ENCODE assay signal across 9 cellular contexts in the genomic region with DNA sequence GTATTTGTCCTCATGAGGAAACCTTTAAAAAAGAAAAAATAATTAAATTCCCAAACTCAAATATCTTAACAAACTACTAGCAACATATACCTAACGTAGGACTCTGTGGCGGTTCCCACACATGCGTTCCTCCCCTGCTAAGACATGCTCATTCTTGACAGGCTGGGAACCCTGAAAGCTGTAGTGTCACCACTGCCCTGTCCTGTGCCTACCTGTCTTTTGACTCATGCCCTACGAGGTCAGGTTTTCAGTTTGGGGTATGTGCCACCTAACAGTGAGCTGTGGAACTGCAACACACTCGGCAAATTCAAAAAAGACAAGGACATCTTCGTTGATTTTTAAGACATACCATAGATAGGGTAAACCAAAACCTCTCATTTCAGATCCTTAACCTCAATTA. TPM values are rescaled to one million over a fixed set of nuclear protein-coding genes. Genes with fewer than 3 reads are reported as not detected.
DNase-seq lines count a peak whose midpoint lies in the region; ATAC-seq and TF ChIP-seq lines count a peak whose summit lies in the region.
"Had no signal": no experiment of that assay in that cellular context is flagged by ENCODE, and none has a peak within 500 bp of the region (broad histone marks: within the 10 kb centered on the region; RNA-seq: fewer than 3 reads in every experiment).

No MANE protein-coding gene starts in this region.

- CTCF ChIA-PET in Calu3 (lab: Charles Lee) (no interaction called here), SK-N-SH (lab: Yijun Ruan, JAX) (interaction anchor here (0.7 to 3.4 kb wide), 5 partner anchors 10 to 26 kb away, joined by 3 to 17 read pairs (median 3); no protein-coding TSS in a partner anchor)

- H3K36me3 Mint-ChIP-seq in Calu3 (ENCODE audit: insufficient read depth, unreplicated experiment) = peaks cover 33% of the 10 kb centered on the region

- no peaks in the 10 kb centered on the region for H3K27me3 Mint-ChIP-seq in Calu3 (ENCODE audit: unreplicated experiment)

- TF ChIP-seq RAD21 in SK-N-SH (IDR thresholded peaks at IDR 0.05; ENCODE audit: low read length) = no peak

- H4K20me1 ChIP-seq in SK-N-SH (ENCODE audit: insufficient read depth) = peaks cover 10% of the 10 kb centered on the region; the same call in 1 of the 2 replicates

- ATAC-seq in GM19468 (IDR thresholded peaks at IDR 0.05; ENCODE audit: extremely low read depth, unreplicated experiment) = peak; percentile 42
- no peak for ATAC-seq in GM21367 (IDR thresholded peaks at IDR 0.05; ENCODE audit: unreplicated experiment)
- ATAC-seq in HG02852 (IDR thresholded peaks at IDR 0.05; ENCODE audit: unreplicated experiment) = no peak

- no peaks in the 10 kb centered on the region for H3F3A ChIP-seq in SK-N-SH (replicated peaks; ENCODE audit: insufficient read depth)

- TF ChIP-seq EP300 in SK-N-SH (IDR thresholded peaks at IDR 0.05; ENCODE audit: borderline replicate concordance in 1 of 2, low read depth in 1 of 2, low read length in 1 of 2) = no peak
- no peak for TF ChIP-seq EP300 in ovary (IDR thresholded peaks at IDR 0.05)

- WGBS in SK-N-SH (ENCODE audit: low lambda C conversion rate) = 50% methylated on average over 6 of the region's 6 CpGs
- WGBS in ovary, 3 donors = 62 to 66% (median 63%) methylated on average over 6 of the region's 6 CpGs

- H3K9me3 ChIP-seq in SK-N-SH = no peaks in the 10 kb centered on the region
- no peaks in the 10 kb centered on the region for H3K9me3 ChIP-seq in ovary

- TF ChIP-seq CTCF in Calu3 (IDR thresholded peaks at IDR 0.05; ENCODE audit: unreplicated experiment) (peak; percentile 23), SK-N-SH (IDR thresholded peaks at IDR 0.05) (peak; percentile 44), ovary (IDR thresholded peaks at IDR 0.05) (no peak)

- H3K27ac Mint-ChIP-seq in Calu3 (ENCODE audit: unreplicated experiment) = no peak overlapping the region

- H3K4me3 Mint-ChIP-seq in Calu3 (ENCODE audit: low read depth, unreplicated experiment) = no peak overlapping the region

- intact Hi-C loops in Calu3 (cut with micrococcal nuclease; ENCODE audit: unreplicated experiment) (no loop called here), ovary (cut with DNase I) (no loop called here)

- no peak overlapping the region for H3K4me3 ChIP-seq in SK-N-SH (ENCODE audit: low read depth in 2 of 2, low read length in 1 of 2)
- H3K4me3 ChIP-seq in ovary = no peak overlapping the region

- no peaks in the 10 kb centered on the region for H3K27me3 ChIP-seq in SK-N-SH (ENCODE audit: insufficient read depth)
- no peaks in the 10 kb centered on the region for H3K27me3 ChIP-seq in ovary

- H3K36me3 ChIP-seq in SK-N-SH (replicated peaks in 1 of 2; ENCODE audit: control insufficient read depth in 1 of 2, insufficient read depth in 2 of 2, low read length in 1 of 2) (peaks cover 35 to 49% of the 10 kb centered on the region in 2 experiments), ovary (no peaks in the 10 kb centered on the region)

- H2AFZ ChIP-seq in SK-N-SH (ENCODE audit: low read depth) = no peak overlapping the region

- DNase-seq in Calu3 (no peak), SK-N-SH (no peak), germinal center (ENCODE audit: low spot score) (peak; percentile 6), ovary (no peak)
- no peak for DNase-seq in stimulated activated CD8-positive, alpha-beta memory T cell treated with anti-CD3 and anti-CD28 coated beads, Interleukin-4, amount 100 ng/mL, for 48 hours
- DNase-seq: kidney had no signal

- H3K9me3 Mint-ChIP-seq in Calu3 (ENCODE audit: low read depth, unreplicated experiment) = no peaks in the 10 kb centered on the region

- H3K79me2 ChIP-seq in SK-N-SH (ENCODE audit: insufficient read depth) = no peaks in the 10 kb centered on the region

- H3K4me1 ChIP-seq in SK-N-SH (ENCODE audit: control insufficient read depth in 1 of 2, insufficient read depth in 2 of 2, low read depth in 1 of 2, low read length in 1 of 2) (no peaks in the 10 kb centered on the region; a peak in 1 of 4 replicates), ovary (ENCODE audit: insufficient read depth) (no peaks in the 10 kb centered on the region)

- no peak for TF ChIP-seq POLR2A in ovary (IDR thresholded peaks at IDR 0.05)

- no TSS peak for BruUV-seq in Calu3 (replicated peaks; lab: Mats Ljungman, UMichigan)

- H3K4me1 Mint-ChIP-seq in Calu3 (ENCODE audit: low read depth, unreplicated experiment) = no peaks in the 10 kb centered on the region

- no peak overlapping the region for H3K4me2 ChIP-seq in SK-N-SH

- no peaks in the 10 kb centered on the region for H3K9me2 ChIP-seq in SK-N-SH

- H3K9ac ChIP-seq in SK-N-SH = no peak overlapping the region

- no peak overlapping the region for H3K27ac ChIP-seq in SK-N-SH (ENCODE audit: low read depth in 2 of 2, low read length in 1 of 2)
- no peak overlapping the region for H3K27ac ChIP-seq in ovary

- POLR2A ChIA-PET in SK-N-SH (lab: Yijun Ruan, JAX) = no interaction called here

TF ChIP-seq in SK-N-SH, 30 proteins besides CTCF, POLR2A, EP300 and RAD21:
- no peak for TF ChIP-seq SMC3 (IDR thresholded peaks at IDR 0.05; ENCODE audit: low read depth, low read length)
- no peak for TF ChIP-seq NRF1 (IDR thresholded peaks at IDR 0.05; ENCODE audit: low read depth, low read length)
- no peak for TF ChIP-seq JUND (IDR thresholded peaks at IDR 0.05)
- TF ChIP-seq, protein P1, sequence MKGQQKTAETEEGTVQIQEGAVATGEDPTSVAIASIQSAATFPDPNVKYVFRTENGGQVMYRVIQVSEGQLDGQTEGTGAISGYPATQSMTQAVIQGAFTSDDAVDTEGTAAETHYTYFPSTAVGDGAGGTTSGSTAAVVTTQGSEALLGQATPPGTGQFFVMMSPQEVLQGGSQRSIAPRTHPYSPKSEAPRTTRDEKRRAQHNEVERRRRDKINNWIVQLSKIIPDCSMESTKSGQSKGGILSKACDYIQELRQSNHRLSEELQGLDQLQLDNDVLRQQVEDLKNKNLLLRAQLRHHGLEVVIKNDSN (IDR thresholded peaks at IDR 0.05; ENCODE audit: borderline replicate concordance, low read depth) = no peak
- TF ChIP-seq CHD2 (IDR thresholded peaks at IDR 0.05; ENCODE audit: low read length, partially characterized antibody) = no peak
- no peak for TF ChIP-seq EZH2phosphoT487 (IDR thresholded peaks at IDR 0.05; ENCODE audit: borderline replicate concordance, low read depth)

RNA-seq across cellular contexts. Expression of a gene that starts 17.8 kb away (rescaled TPM):
- total RNA-seq in Calu3 (2022) (84.4 and 85.7 TPM in 2 replicates), ovary (100 to 1,000 TPM in 1 of 7 donors, 10 to 100 TPM in 6; 53.3 to 104 (median 76.1) TPM)
- polyA plus RNA-seq in SK-N-SH (2012; rRNA removed) (78.4 and 103 TPM in 2 replicates), ovary (100 to 1,000 TPM in 1 of 2 donors, 10 to 100 TPM in 1; 59.7 to 122 TPM)
- 80.5 and 85.0 TPM in 2 replicates for polyA plus RNA-seq in SK-N-SH (2012; cell fraction: cytosol; rRNA removed)
- polyA plus RNA-seq in SK-N-SH (2012; cell fraction: nucleus; rRNA removed) = 84.6 and 97.3 TPM in 2 replicates

RNA-seq across cellular contexts. Expression of a gene that starts 53.5 kb away (rescaled TPM):
- 17.8 and 24.9 TPM in 2 replicates for total RNA-seq in Calu3 (2022)
- polyA plus RNA-seq in SK-N-SH (2012; rRNA removed) = 16.3 and 16.5 TPM in 2 replicates
- polyA plus RNA-seq in SK-N-SH (2012; cell fraction: cytosol; rRNA removed) = 12.3 and 12.8 TPM in 2 replicates
- 43.3 and 55.3 TPM in 2 replicates for polyA plus RNA-seq in SK-N-SH (2012; cell fraction: nucleus; rRNA removed)
- 10 to 100 TPM in 6 of 7 donors, 1 to 10 TPM in 1; 8.7 to 23.6 (median 17.5) TPM for total RNA-seq in ovary
- 10 to 100 TPM; 17.2 to 27.5 TPM for polyA plus RNA-seq in ovary

Comparison
In these comparisons a context has a peak if more than half of its experiments do, and no peak if none do; other contexts are left out.
1. CTCF ChIP-seq: peak in Calu3 (single experiment) and SK-N-SH (single experiment); none in ovary (0 of 3).